34 cellular contexts compared by ENCODE assay signal in the genomic region with DNA sequence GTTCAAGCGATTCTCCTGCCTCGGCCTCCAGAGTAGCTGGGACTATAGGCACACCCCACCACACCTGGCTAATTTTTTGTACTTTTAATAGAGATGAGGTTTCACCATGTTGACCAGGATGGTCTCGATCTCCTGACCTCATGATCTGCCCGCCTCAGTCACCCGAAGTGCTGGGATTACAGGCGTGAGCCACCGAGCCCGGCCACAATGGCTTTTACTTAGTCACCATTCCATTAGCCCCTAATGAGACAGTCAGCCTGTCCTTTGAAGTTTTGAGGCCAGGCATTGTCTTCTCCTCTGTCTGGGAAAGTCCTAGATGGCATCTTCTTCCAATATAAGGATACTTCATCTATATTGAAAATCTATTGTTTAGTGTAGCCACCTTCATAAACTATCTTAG.
"Had no signal": no experiment of that assay in that cellular context is flagged by ENCODE, and none has a peak within 500 bp of the region (broad histone marks: within the 10 kb centered on the region; RNA-seq: fewer than 3 reads in every experiment).

No MANE protein-coding gene starts in this region.

- DNase-seq: Karpas-422, Kasumi-1, MG63, MM.1S, MV-4-11, NCI-H1048, NCI-H1092, NCI-H1092 treated with DMSO at 0.1 percent for 48 hours, NCI-H1105, NCI-H1105 treated with DMSO at 0.1 percent for 48 hours, NCI-H1417, NCI-H1417 treated with DMSO at 0.1 percent for 48 hours, NCI-H1436, NCI-H1436 treated with DMSO at 0.1 percent for 48 hours, NCI-H146, NCI-H1694, NCI-H1694 treated with DMSO at 0.1 percent for 48 hours, NCI-H187, NCI-H187 treated with DMSO at 0.1 percent for 48 hours, NCI-H1930, NCI-H2029, NCI-H2029 treated with DMSO at 0.1 percent for 48 hours, NCI-H2081, NCI-H2081 treated with DMSO at 0.1 percent for 48 hours, NCI-H2107, NCI-H2171, NCI-H2171 treated with DMSO at 0.1 percent for 48 hours, NCI-H2227 treated with DMSO at 0.1 percent for 48 hours, NCI-H226, NCI-H345, NCI-H446, NCI-H446 treated with DMSO at 0.1 percent for 48 hours, NCI-H510A, NCI-H510A treated with DMSO at 0.1 percent for 48 hours had no signal
